1 cellular context compared by ENCODE assay signal in the genomic region with DNA sequence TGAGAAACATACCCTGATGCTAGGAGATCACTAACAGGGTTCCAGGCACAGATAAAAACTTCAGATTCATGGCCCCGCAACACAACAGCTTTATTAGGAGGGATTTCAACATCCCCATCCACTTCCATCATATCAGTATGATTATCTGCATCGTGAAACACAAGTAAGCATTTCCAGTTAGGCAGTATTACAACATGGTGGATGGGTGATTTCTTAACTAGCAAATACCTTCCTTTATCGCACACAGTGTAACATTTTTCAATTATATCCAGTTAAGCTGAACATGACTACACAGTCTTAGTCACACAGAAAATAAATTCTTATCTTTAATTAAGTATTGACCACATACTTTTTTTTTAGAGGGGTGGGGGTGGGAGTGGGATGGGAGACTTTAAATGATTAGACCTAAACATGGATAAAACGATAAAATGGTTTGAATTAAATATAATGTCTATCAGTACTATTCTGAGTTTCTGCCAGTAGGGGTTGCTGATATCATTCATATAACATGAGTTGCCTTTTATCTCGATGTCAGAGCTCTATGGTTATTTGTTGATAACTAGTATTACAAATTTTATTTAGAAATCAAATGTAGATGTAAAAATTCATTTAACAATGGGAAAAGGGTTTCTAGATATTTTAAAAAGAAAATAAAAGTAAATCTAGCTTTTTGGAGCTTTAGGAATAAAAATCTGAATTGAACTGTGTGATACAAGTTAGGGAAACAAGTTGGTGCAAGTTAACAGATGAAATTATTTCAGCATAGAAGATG.
TF ChIP-seq lines count a peak whose summit lies in the region.

No MANE protein-coding gene starts in this region.

TF ChIP-seq in Ishikawa, 13 proteins besides CTCF, POLR2A, EP300 and RAD21 (continued from another document):
- TF ChIP-seq EGR1 (IDR thresholded peaks at IDR 0.05) (no peak), REST (IDR thresholded peaks at IDR 0.05; ENCODE audit: low read depth) (no peak), TAF1 (IDR thresholded peaks at IDR 0.05; ENCODE audit: low read depth) (no peak), YY1 (IDR thresholded peaks at IDR 0.05; ENCODE audit: low read depth) (no peak)
